1 cellular context compared by ENCODE assay signal in the genomic region with DNA sequence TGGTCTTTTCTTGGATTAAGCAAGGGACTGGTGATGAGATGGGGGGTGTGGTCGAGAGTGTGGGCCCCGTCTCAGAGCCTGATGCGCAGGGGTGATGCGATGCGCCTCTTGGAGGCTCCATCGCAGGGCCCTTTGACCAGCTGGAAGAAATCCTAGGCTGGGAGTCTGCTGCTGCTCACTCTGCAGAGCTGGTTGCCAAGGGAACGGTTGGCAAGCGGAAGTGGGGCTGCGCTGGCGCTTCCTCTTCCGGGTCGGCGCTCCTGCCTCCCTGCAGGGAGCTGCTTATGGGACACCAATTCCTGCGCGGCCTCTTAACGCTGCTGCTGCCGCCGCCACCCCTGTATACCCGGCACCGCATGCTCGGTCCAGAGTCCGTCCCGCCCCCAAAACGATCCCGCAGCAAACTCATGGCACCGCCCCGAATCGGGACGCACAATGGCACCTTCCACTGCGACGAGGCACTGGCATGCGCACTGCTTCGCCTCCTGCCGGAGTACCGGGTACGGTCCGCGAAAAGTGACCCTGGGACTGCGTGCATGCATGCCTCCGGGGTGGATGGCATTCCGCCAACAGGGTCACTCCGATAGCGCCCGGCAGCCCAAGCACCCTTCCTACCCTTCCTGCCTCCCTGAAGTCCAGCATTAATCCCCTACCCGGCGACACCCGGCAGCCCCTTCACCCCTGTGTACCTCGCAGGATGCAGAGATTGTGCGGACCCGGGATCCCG.
TF ChIP-seq lines count a peak whose summit lies in the region.

A gene with protein sequence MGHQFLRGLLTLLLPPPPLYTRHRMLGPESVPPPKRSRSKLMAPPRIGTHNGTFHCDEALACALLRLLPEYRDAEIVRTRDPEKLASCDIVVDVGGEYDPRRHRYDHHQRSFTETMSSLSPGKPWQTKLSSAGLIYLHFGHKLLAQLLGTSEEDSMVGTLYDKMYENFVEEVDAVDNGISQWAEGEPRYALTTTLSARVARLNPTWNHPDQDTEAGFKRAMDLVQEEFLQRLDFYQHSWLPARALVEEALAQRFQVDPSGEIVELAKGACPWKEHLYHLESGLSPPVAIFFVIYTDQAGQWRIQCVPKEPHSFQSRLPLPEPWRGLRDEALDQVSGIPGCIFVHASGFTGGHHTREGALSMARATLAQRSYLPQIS (plus strand): TSS at position 242 of the 727 bp plus-strand sequence. CDS start 43 bp downstream, at position 285.

TF ChIP-seq in HepG2, 621 proteins besides CTCF, POLR2A, EP300 and RAD21 (continued from another document and continues in another):
- TF ChIP-seq, protein P1, sequence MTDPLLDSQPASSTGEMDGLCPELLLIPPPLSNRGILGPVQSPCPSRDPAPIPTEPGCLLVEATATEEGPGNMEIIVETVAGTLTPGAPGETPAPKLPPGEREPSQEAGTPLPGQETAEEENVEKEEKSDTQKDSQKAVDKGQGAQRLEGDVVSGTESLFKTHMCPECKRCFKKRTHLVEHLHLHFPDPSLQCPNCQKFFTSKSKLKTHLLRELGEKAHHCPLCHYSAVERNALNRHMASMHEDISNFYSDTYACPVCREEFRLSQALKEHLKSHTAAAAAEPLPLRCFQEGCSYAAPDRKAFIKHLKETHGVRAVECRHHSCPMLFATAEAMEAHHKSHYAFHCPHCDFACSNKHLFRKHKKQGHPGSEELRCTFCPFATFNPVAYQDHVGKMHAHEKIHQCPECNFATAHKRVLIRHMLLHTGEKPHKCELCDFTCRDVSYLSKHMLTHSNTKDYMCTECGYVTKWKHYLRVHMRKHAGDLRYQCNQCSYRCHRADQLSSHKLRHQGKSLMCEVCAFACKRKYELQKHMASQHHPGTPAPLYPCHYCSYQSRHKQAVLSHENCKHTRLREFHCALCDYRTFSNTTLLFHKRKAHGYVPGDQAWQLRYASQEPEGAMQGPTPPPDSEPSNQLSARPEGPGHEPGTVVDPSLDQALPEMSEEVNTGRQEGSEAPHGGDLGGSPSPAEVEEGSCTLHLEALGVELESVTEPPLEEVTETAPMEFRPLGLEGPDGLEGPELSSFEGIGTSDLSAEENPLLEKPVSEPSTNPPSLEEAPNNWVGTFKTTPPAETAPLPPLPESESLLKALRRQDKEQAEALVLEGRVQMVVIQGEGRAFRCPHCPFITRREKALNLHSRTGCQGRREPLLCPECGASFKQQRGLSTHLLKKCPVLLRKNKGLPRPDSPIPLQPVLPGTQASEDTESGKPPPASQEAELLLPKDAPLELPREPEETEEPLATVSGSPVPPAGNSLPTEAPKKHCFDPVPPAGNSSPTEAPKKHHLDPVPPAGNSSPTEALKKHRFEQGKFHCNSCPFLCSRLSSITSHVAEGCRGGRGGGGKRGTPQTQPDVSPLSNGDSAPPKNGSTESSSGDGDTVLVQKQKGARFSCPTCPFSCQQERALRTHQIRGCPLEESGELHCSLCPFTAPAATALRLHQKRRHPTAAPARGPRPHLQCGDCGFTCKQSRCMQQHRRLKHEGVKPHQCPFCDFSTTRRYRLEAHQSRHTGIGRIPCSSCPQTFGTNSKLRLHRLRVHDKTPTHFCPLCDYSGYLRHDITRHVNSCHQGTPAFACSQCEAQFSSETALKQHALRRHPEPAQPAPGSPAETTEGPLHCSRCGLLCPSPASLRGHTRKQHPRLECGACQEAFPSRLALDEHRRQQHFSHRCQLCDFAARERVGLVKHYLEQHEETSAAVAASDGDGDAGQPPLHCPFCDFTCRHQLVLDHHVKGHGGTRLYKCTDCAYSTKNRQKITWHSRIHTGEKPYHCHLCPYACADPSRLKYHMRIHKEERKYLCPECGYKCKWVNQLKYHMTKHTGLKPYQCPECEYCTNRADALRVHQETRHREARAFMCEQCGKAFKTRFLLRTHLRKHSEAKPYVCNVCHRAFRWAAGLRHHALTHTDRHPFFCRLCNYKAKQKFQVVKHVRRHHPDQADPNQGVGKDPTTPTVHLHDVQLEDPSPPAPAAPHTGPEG (CRISPR knock-in tag; IDR thresholded peaks at IDR 0.05) = no peak
- TF ChIP-seq PRMT3 (CRISPR knock-in tag; IDR thresholded peaks at IDR 0.05; ENCODE audit: borderline replicate concordance, low read depth) = no peak; the same call in 1 of the 2 replicates
- TF ChIP-seq ZC3H4 (CRISPR knock-in tag; IDR thresholded peaks at IDR 0.05; ENCODE audit: borderline replicate concordance) = no peak
- peak; percentile 31; the same call in 1 of the 2 replicates for TF ChIP-seq ZNF605 (CRISPR knock-in tag; IDR thresholded peaks at IDR 0.05)
- TF ChIP-seq ZNF879 (CRISPR knock-in tag; IDR thresholded peaks at IDR 0.05) = no peak
- TF ChIP-seq TMF1 (CRISPR knock-in tag; IDR thresholded peaks at IDR 0.05; ENCODE audit: low read depth) = peak; percentile 95
- peak; percentile 97 for TF ChIP-seq SMYD3 (CRISPR knock-in tag; IDR thresholded peaks at IDR 0.05)
- no peak for TF ChIP-seq ZNF432 (CRISPR knock-in tag; IDR thresholded peaks at IDR 0.05; ENCODE audit: borderline replicate concordance)
- peak; percentile 52; the same call in 1 of the 2 replicates for TF ChIP-seq ZNF160 (CRISPR knock-in tag; IDR thresholded peaks at IDR 0.05)
- TF ChIP-seq, protein P2, sequence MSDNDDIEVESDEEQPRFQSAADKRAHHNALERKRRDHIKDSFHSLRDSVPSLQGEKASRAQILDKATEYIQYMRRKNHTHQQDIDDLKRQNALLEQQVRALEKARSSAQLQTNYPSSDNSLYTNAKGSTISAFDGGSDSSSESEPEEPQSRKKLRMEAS (IDR thresholded peaks at IDR 0.05) = peak; percentile 96
- TF ChIP-seq, protein P3, sequence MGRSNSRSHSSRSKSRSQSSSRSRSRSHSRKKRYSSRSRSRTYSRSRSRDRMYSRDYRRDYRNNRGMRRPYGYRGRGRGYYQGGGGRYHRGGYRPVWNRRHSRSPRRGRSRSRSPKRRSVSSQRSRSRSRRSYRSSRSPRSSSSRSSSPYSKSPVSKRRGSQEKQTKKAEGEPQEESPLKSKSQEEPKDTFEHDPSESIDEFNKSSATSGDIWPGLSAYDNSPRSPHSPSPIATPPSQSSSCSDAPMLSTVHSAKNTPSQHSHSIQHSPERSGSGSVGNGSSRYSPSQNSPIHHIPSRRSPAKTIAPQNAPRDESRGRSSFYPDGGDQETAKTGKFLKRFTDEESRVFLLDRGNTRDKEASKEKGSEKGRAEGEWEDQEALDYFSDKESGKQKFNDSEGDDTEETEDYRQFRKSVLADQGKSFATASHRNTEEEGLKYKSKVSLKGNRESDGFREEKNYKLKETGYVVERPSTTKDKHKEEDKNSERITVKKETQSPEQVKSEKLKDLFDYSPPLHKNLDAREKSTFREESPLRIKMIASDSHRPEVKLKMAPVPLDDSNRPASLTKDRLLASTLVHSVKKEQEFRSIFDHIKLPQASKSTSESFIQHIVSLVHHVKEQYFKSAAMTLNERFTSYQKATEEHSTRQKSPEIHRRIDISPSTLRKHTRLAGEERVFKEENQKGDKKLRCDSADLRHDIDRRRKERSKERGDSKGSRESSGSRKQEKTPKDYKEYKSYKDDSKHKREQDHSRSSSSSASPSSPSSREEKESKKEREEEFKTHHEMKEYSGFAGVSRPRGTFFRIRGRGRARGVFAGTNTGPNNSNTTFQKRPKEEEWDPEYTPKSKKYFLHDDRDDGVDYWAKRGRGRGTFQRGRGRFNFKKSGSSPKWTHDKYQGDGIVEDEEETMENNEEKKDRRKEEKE (IDR thresholded peaks at IDR 0.05) = no peak
- TF ChIP-seq ZFP36L1 (CRISPR knock-in tag; IDR thresholded peaks at IDR 0.05) = no peak
- no peak for TF ChIP-seq U2AF1 (optimal IDR thresholded peaks at IDR 0.05; ENCODE audit: low read depth, low read length)
- no peak; the same call in 1 of the 2 replicates for TF ChIP-seq ZNF790 (CRISPR knock-in tag; IDR thresholded peaks at IDR 0.05; ENCODE audit: borderline replicate concordance)
- TF ChIP-seq DPF2 (CRISPR knock-in tag; IDR thresholded peaks at IDR 0.05; ENCODE audit: borderline replicate concordance, low read depth) = 0 out of 2 replicates have a peak, but pooled peaks have one; percentile 19
- no peak for TF ChIP-seq MATR3 (CRISPR knock-in tag; IDR thresholded peaks at IDR 0.05)
- TF ChIP-seq, protein P4, sequence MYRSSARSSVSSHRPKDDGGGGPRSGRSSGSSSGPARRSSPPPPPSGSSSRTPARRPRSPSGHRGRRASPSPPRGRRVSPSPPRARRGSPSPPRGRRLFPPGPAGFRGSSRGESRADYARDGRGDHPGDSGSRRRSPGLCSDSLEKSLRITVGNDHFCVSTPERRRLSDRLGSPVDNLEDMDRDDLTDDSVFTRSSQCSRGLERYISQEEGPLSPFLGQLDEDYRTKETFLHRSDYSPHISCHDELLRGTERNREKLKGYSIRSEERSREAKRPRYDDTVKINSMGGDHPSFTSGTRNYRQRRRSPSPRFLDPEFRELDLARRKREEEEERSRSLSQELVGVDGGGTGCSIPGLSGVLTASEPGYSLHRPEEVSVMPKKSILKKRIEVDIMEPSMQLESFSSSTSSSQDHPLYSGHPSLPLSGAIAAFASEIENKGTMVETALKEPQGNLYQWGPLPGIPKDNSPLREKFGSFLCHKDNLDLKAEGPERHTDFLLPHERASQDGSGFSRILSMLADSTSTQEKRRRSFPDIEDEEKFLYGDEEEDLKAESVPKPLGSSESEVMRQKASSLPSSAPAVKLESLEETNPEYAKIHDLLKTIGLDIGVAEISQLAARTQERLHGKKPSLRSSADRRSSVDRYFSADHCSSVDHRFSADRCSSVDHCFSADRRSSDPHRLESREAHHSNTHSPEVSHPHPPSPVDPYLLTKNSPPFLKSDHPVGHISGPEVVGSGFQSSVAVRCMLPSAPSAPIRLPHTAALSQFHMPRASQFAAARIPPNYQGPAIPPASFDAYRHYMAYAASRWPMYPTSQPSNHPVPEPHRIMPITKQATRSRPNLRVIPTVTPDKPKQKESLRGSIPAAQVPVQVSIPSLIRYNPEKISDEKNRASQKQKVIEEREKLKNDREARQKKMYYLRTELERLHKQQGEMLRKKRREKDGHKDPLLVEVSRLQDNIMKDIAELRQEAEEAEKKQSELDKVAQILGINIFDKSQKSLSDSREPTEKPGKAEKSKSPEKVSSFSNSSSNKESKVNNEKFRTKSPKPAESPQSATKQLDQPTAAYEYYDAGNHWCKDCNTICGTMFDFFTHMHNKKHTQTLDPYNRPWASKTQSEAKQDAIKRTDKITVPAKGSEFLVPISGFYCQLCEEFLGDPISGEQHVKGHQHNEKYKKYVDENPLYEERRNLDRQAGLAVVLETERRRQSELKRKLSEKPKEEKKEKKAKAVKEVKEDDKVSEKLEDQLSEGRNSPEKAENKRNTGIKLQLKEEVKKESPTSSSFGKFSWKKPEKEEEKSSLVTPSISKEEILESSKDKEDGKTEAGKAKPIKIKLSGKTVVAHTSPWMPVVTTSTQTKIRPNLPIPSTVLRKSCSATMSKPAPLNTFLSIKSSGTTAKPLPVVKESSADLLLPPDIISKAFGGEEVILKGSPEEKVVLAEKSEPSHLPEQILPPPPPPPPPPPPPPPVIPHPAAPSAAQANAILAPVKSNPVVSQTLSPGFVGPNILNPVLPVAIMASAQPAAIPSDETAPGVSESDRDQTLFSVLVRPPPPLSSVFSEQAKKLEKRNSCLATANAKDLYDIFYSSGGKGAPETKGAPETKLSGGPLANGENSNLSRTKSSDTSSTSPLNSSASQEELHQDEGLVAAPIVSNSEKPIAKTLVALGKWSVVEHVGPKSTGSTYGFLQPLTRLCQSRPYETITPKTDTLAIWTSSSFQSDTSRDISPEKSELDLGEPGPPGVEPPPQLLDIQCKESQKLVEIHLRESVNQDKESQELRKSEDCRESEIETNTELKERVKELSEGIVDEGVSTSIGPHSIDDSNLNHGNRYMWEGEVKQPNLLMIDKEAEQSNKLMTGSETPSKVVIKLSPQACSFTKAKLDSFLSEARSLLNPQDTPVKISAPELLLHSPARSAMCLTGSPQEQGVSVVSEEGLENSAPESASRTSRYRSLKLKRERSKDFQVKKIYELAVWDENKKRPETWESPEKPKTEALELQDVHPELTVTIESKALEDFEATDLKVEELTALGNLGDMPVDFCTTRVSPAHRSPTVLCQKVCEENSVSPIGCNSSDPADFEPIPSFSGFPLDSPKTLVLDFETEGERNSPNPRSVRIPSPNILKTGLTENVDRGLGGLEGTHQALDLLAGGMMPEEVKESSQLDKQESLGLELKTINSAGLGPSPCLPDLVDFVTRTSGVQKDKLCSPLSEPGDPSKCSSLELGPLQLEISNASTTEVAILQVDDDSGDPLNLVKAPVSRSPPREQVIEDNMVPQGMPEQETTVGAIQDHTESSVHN (CRISPR knock-in tag; IDR thresholded peaks at IDR 0.05) = peak; percentile 90; the same call in 1 of the 2 replicates
- peak; percentile 75; the same call in 1 of the 2 replicates for TF ChIP-seq ERF (CRISPR knock-in tag; IDR thresholded peaks at IDR 0.05)
- TF ChIP-seq CBX2 (IDR thresholded peaks at IDR 0.05; ENCODE audit: low read depth, low read length) = no peak
- TF ChIP-seq CBX2 (CRISPR knock-in tag; IDR thresholded peaks at IDR 0.05; ENCODE audit: low read depth) = no peak
- TF ChIP-seq, protein P5, sequence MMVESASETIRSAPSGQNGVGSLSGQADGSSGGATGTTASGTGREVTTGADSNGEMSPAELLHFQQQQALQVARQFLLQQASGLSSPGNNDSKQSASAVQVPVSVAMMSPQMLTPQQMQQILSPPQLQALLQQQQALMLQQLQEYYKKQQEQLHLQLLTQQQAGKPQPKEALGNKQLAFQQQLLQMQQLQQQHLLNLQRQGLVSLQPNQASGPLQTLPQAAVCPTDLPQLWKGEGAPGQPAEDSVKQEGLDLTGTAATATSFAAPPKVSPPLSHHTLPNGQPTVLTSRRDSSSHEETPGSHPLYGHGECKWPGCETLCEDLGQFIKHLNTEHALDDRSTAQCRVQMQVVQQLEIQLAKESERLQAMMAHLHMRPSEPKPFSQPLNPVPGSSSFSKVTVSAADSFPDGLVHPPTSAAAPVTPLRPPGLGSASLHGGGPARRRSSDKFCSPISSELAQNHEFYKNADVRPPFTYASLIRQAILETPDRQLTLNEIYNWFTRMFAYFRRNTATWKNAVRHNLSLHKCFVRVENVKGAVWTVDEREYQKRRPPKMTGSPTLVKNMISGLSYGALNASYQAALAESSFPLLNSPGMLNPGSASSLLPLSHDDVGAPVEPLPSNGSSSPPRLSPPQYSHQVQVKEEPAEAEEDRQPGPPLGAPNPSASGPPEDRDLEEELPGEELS (CRISPR knock-in tag; IDR thresholded peaks at IDR 0.05) = no peak; the same call in none of the 2 replicates
- TF ChIP-seq ETV6 (CRISPR knock-in tag; conservative IDR thresholded peaks at IDR 0.05) = peak; percentile 47; the same call in 1 of the 2 replicates
- no peak for TF ChIP-seq ZNF713 (CRISPR knock-in tag; IDR thresholded peaks at IDR 0.05)
- peak; percentile 40 for TF ChIP-seq TAF15 (IDR thresholded peaks at IDR 0.05; ENCODE audit: low read depth, low read length, poor library complexity, severe bottlenecking)
- TF ChIP-seq, protein P6, sequence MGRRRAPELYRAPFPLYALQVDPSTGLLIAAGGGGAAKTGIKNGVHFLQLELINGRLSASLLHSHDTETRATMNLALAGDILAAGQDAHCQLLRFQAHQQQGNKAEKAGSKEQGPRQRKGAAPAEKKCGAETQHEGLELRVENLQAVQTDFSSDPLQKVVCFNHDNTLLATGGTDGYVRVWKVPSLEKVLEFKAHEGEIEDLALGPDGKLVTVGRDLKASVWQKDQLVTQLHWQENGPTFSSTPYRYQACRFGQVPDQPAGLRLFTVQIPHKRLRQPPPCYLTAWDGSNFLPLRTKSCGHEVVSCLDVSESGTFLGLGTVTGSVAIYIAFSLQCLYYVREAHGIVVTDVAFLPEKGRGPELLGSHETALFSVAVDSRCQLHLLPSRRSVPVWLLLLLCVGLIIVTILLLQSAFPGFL (CRISPR knock-in tag; IDR thresholded peaks at IDR 0.05) = no peak
- no peak for TF ChIP-seq ZNF703 (CRISPR knock-in tag; IDR thresholded peaks at IDR 0.05; ENCODE audit: borderline replicate concordance)
- TF ChIP-seq ZFAT (CRISPR knock-in tag; conservative IDR thresholded peaks at IDR 0.05) = no peak
